In the genomic region with DNA sequence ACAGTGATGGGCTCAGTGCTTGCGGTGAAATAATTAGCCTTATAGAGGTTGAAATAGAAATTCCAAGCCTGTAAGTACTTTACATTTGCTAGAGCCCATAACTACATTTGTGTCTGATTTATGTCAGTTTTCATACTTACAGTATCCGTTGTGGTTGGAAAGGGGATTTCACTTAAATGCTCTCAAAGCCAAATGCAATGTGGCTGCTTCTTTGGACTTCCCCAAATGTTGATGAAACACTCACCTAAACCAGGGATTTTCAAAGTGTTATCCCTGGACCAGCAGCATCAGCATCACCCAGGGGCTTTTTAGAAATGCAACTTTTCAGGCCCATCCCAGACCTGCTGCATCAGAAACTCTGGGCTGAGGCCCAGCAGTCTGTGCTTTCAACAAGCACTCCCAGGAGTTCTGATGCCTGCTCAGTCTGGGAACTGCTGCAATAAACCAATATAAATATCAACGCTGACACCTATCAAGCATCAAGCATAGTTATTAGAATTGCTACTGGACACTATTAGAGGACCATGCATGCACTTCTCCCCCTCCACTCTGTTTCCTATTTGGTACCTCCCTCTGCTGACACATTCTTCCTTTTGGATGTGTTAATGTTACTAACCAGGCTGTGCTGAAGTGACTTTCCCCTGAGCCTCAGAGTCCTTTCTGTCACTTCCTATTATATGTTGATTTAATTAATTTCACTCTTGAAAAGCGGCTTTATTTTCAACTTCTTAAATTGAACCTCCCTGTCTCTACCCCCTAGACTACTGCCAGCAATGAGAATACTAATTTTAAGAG, we compare ENCODE assay signal across 13 cellular contexts.
A peak's percentile ranks its signal among the peaks of the same experiment; 100 is the strongest.
DNase-seq lines count a peak whose midpoint lies in the region; ATAC-seq, FAIRE-seq and TF ChIP-seq lines count a peak whose summit lies in the region.
"Had no signal": no experiment of that assay in that cellular context is flagged by ENCODE, and none has a peak within 500 bp of the region (broad histone marks: within the 10 kb centered on the region; RNA-seq: fewer than 3 reads in every experiment).

No MANE protein-coding gene starts in this region.

- peak overlapping the region; percentile 38 for H3K4me3 Mint-ChIP-seq in T-helper 1 cell treated with Interleukin-12 subunit alpha and Interleukin-12 subunit beta and Interleukin-4 antibody, amounts not matched to agents 30 μg/mL and 1 μg/mL, for 36 hours
- no peak overlapping the region for H3K4me3 Mint-ChIP-seq in endothelial cell (ENCODE audit: unreplicated experiment)
- H3K4me3 Mint-ChIP-seq: B cell had no signal

- TF ChIP-seq POLR2A in GM12891 (IDR thresholded peaks at IDR 0.05; ENCODE audit: low read depth, low read length), result no peak

- peak overlapping the region; percentile 69 for H3K27ac Mint-ChIP-seq in T-helper 1 cell treated with Interleukin-12 subunit alpha and Interleukin-12 subunit beta and Interleukin-4 antibody, amounts not matched to agents 30 μg/mL and 1 μg/mL, for 36 hours
- H3K27ac Mint-ChIP-seq in endothelial cell (ENCODE audit: unreplicated experiment), result no peak overlapping the region
- H3K27ac Mint-ChIP-seq: B cell had no signal

- ATAC-seq in GM19452 (IDR thresholded peaks at IDR 0.05; ENCODE audit: unreplicated experiment) (peak; percentile 68), HG02870 (IDR thresholded peaks at IDR 0.05; ENCODE audit: unreplicated experiment) (peak; percentile 81)
- ATAC-seq: HCT116 had no signal

- no peak for DNase-seq in GM12891 (ENCODE audit: insufficient read length, low spot score)
- no peak for DNase-seq in DMS 273 (lab: John Stamatoyannopoulos, UW; ENCODE audit: unreplicated experiment)
- DNase-seq in MG63, result no peak
- no peak for DNase-seq in GM19240 (ENCODE audit: insufficient read length, low spot score)
- no peak for DNase-seq in endothelial cell (ENCODE audit: low spot score)
- DNase-seq: NCI-H2171; stimulated activated CD4-positive, alpha-beta T cell treated with anti-CD3 and anti-CD28 coated beads, Interleukin-12 subunit alpha, Interleukin-12 subunit beta, amount 100 ng/mL, for 4 hours had no signal

- H3K4me3 ChIP-seq in MG63, result no peak overlapping the region

- peaks cover 64% of the 10 kb centered on the region for H3K4me1 Mint-ChIP-seq in T-helper 1 cell treated with Interleukin-12 subunit alpha and Interleukin-12 subunit beta and Interleukin-4 antibody, amounts not matched to agents 30 μg/mL and 1 μg/mL, for 36 hours (ENCODE audit: low read depth)
- H3K4me1 Mint-ChIP-seq in endothelial cell (ENCODE audit: unreplicated experiment), result peaks cover 33% of the 10 kb centered on the region

- no peak for FAIRE-seq in GM12891 (lab: Jason Lieb, UNC)
- FAIRE-seq: keratinocyte had no signal

- H3K9me3 Mint-ChIP-seq in T-helper 1 cell treated with Interleukin-12 subunit alpha and Interleukin-12 subunit beta and Interleukin-4 antibody, amounts not matched to agents 30 μg/mL and 1 μg/mL, for 36 hours, result peaks cover 13% of the 10 kb centered on the region
- no peaks in the 10 kb centered on the region for H3K9me3 Mint-ChIP-seq in endothelial cell (ENCODE audit: unreplicated experiment)

- H3K36me3 ChIP-seq in MG63, result no peaks in the 10 kb centered on the region

- H3K27me3 Mint-ChIP-seq in T-helper 1 cell treated with Interleukin-12 subunit alpha and Interleukin-12 subunit beta and Interleukin-4 antibody, amounts not matched to agents 30 μg/mL and 1 μg/mL, for 36 hours (ENCODE audit: low read depth), result peaks cover 64% of the 10 kb centered on the region
- peaks cover 3% of the 10 kb centered on the region for H3K27me3 Mint-ChIP-seq in endothelial cell (ENCODE audit: unreplicated experiment)

- H3K9me3 ChIP-seq in MG63, result no peaks in the 10 kb centered on the region

- H3K27me3 ChIP-seq in MG63, result no peaks in the 10 kb centered on the region

- peaks cover 17% of the 10 kb centered on the region for H3K36me3 Mint-ChIP-seq in T-helper 1 cell treated with Interleukin-12 subunit alpha and Interleukin-12 subunit beta and Interleukin-4 antibody, amounts not matched to agents 30 μg/mL and 1 μg/mL, for 36 hours (ENCODE audit: low read depth)
- no peaks in the 10 kb centered on the region for H3K36me3 Mint-ChIP-seq in endothelial cell (ENCODE audit: low read depth, unreplicated experiment)

- TF ChIP-seq CTCF in endothelial cell (IDR thresholded peaks at IDR 0.05; ENCODE audit: unreplicated experiment), result no peak

TF ChIP-seq in GM12891, 5 proteins besides CTCF, POLR2A, EP300 and RAD21:
- TF ChIP-seq PAX5 (IDR thresholded peaks at IDR 0.05; ENCODE audit: insufficient read depth, low read length, severe bottlenecking) (no peak), POU2F2 (IDR thresholded peaks at IDR 0.05; ENCODE audit: low read depth, low read length) (no peak), POLR2AphosphoS5 (IDR thresholded peaks at IDR 0.05; ENCODE audit: low read depth, low read length) (no peak), TAF1 (IDR thresholded peaks at IDR 0.05; ENCODE audit: low read depth, low read length) (no peak), SPI1 (IDR thresholded peaks at IDR 0.05; ENCODE audit: low read depth, low read length) (peak; percentile 40; the same call in 1 of the 2 replicates)
